In genomic region chr6:43723737-43724295, GRCh38 we compare ENCODE assay signal across 1 cellular context.
TF ChIP-seq lines count a peak whose summit lies in the region.

No MANE protein-coding gene starts in this region.

TF ChIP-seq in HepG2, 621 proteins besides CTCF, POLR2A, EP300 and RAD21 (continued from another document and continues in another):
- TF ChIP-seq ZNF142 (CRISPR knock-in tag; IDR thresholded peaks at IDR 0.05) (no peak), BRD4 (CRISPR knock-in tag; IDR thresholded peaks at IDR 0.05) (0 out of 2 replicates have a peak, but pooled peaks have one; percentile 25), ZNF20 (CRISPR knock-in tag; IDR thresholded peaks at IDR 0.05) (no peak), TBX3 (IDR thresholded peaks at IDR 0.05; ENCODE audit: borderline replicate concordance) (no peak), ZNF879 (CRISPR knock-in tag; IDR thresholded peaks at IDR 0.05) (no peak), ARNTL (CRISPR knock-in tag; IDR thresholded peaks at IDR 0.05) (peak; percentile 26; the same call in 1 of the 2 replicates), RFX1 (IDR thresholded peaks at IDR 0.05) (no peak), ZNF343 (CRISPR knock-in tag; IDR thresholded peaks at IDR 0.05) (0 out of 2 replicates have a peak, but pooled peaks have one; percentile 36), BHLHE40 (IDR thresholded peaks at IDR 0.05; ENCODE audit: low read length) (no peak), SOX6 (IDR thresholded peaks at IDR 0.05) (no peak), SOX6 (CRISPR knock-in tag; IDR thresholded peaks at IDR 0.05) (peak; percentile 43; the same call in 1 of the 2 replicates), HIVEP1 (CRISPR knock-in tag; IDR thresholded peaks at IDR 0.05) (no peak), HINFP (CRISPR knock-in tag; IDR thresholded peaks at IDR 0.05; ENCODE audit: low read depth) (0 out of 2 replicates have a peak, but pooled peaks have one; percentile 47), ZKSCAN5 (CRISPR knock-in tag; IDR thresholded peaks at IDR 0.05) (no peak), IRF9 (CRISPR knock-in tag; IDR thresholded peaks at IDR 0.05; ENCODE audit: borderline replicate concordance) (0 out of 2 replicates have a peak, but pooled peaks have one; percentile 22), FLYWCH1 (CRISPR knock-in tag; IDR thresholded peaks at IDR 0.05) (no peak), ELF1 (CRISPR knock-in tag; IDR thresholded peaks at IDR 0.05) (0 out of 2 replicates have a peak, but pooled peaks have one; percentile 16), ZNF503 (CRISPR knock-in tag; IDR thresholded peaks at IDR 0.05) (no peak), ZNF737 (CRISPR knock-in tag; IDR thresholded peaks at IDR 0.05; ENCODE audit: borderline replicate concordance) (no peak), ZFX (CRISPR knock-in tag; IDR thresholded peaks at IDR 0.05; ENCODE audit: low read depth) (peak; percentile 57; the same call in 1 of the 2 replicates), ZNF646 (CRISPR knock-in tag; IDR thresholded peaks at IDR 0.05) (no peak), REST (IDR thresholded peaks at IDR 0.05; ENCODE audit: borderline replicate concordance in 1 of 2, low read depth in 1 of 2, low read length in 2 of 2) (no peak), GTF3A (CRISPR knock-in tag; conservative IDR thresholded peaks at IDR 0.05) (no peak), KDM5A (IDR thresholded peaks at IDR 0.05; ENCODE audit: borderline replicate concordance, low read length) (no peak), ARNT2 (CRISPR knock-in tag; IDR thresholded peaks at IDR 0.05; ENCODE audit: low read depth) (peak; percentile 45; the same call in 1 of the 2 replicates), NCOA2 (CRISPR knock-in tag; IDR thresholded peaks at IDR 0.05) (no peak), PPARG (CRISPR knock-in tag; conservative IDR thresholded peaks at IDR 0.05) (peak; percentile 65), IRF1 (CRISPR knock-in tag; IDR thresholded peaks at IDR 0.05; ENCODE audit: low read depth) (no peak), ELK4 (CRISPR knock-in tag; IDR thresholded peaks at IDR 0.05; ENCODE audit: borderline replicate concordance) (no peak), ZMYM3 (CRISPR knock-in tag; IDR thresholded peaks at IDR 0.05) (0 out of 2 replicates have a peak, but pooled peaks have one; percentile 45)
